Comparison of ENCODE assay signal across 29 cellular contexts in the genomic region with DNA sequence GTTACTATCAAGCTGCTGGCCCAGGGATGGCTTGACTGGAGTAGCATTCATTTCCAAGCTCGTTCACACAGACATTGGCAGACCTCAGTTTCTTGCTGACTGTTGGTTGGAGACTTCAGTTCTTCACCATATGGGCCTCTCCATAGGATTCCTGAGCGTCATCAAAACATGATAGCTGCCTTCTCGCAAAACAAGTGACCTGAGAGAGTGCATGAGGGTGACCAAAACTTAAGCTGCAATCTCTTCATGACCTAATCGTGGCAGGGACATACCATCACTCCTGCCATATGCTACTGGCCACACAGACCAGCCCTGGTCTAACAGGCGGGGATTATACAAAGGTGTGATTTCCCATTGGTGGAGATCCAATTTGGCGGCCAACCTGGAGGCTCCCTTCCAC. TPM values are rescaled to one million over a fixed set of nuclear protein-coding genes. Genes with fewer than 3 reads are reported as not detected.
"Had no signal": no experiment of that assay in that cellular context is flagged by ENCODE, and none has a peak within 500 bp of the region (broad histone marks: within the 10 kb centered on the region; RNA-seq: fewer than 3 reads in every experiment).

No MANE protein-coding gene starts in this region.

- DNase-seq: colonic mucosa; cortex of kidney; effector CD8-positive, alpha-beta T cell; effector memory CD8-positive, alpha-beta T cell; endodermal cell; erythroblast; esophagus squamous epithelium; foreskin fibroblast; foreskin melanocyte; gastrocnemius medialis; glutamatergic neuron; head of caudate nucleus; heart right ventricle; hippocampal formation; left cardiac atrium; left lung; left ventricle myocardium superior; lower lobe of right lung; mesenchymal stem cell; mucosa of descending colon; naive B cell had no signal

RNA-seq across cellular contexts. Expression of a gene that starts 46.0 kb away (rescaled TPM):
- total RNA-seq: colonic mucosa, dermis microvascular lymphatic vessel endothelial cell, endodermal cell, esophagus mucosa, esophagus squamous epithelium, gastrocnemius medialis, glomerular endothelial cell, kidney epithelial cell, left cardiac atrium, left lung, left ventricle myocardium superior, lower leg skin, lower lobe of right lung, lung microvascular endothelial cell, mesenteric fat pad, mucosa of descending colon, myocyte had no signal
